ENCODE assay signal across 7 cellular contexts in genomic region chr1:241425091-241425490, GRCh38.
DNase-seq lines count a peak whose midpoint lies in the region; ATAC-seq and TF ChIP-seq lines count a peak whose summit lies in the region.
"Not testable (repeated sequence)": the region's sequence is repeated elsewhere in the genome, so short reads cannot be mapped to it uniquely, and the experiment has no call there.

No MANE protein-coding gene starts in this region.

- CTCF ChIA-PET in Calu3 (lab: Charles Lee); naive thymus-derived CD4-positive, alpha-beta T cell (lab: Charles Lee): not testable (repeated sequence)

- H3K36me3 Mint-ChIP-seq in Calu3 (ENCODE audit: insufficient read depth, unreplicated experiment): peaks cover 12% of the 10 kb centered on the region
- not testable (repeated sequence) for H3K36me3 Mint-ChIP-seq in T-helper 1 cell treated with Interleukin-12 subunit alpha and Interleukin-12 subunit beta and Interleukin-4 antibody, amounts not matched to agents 30 μg/mL and 1 μg/mL, for 36 hours (ENCODE audit: low read depth); activated T-helper 1 cell treated with anti-CD3 and anti-CD28 coated beads, Interleukin-12 subunit alpha, Interleukin-12 subunit beta, Interleukin-2, Interleukin-4 antibody, amounts not matched to agents 30 ng/mL and 10 ng/mL and 1 ng/mL, durations not matched to agents 14 hours and 24 hours and 36 hours (ENCODE audit: low read depth); activated naive CD8-positive, alpha-beta T cell treated with anti-CD3 and anti-CD28 coated beads, Interleukin-2, amount 50 U/mL, for 24 hours (ENCODE audit: low read depth); endodermal cell (ENCODE audit: low read depth); naive thymus-derived CD4-positive, alpha-beta T cell
- H3K36me3 Mint-ChIP-seq in osteocyte (ENCODE audit: unreplicated experiment): peaks cover 20% of the 10 kb centered on the region

- H3K9me3 Mint-ChIP-seq in Calu3 (ENCODE audit: low read depth, unreplicated experiment); T-helper 1 cell treated with Interleukin-12 subunit alpha and Interleukin-12 subunit beta and Interleukin-4 antibody, amounts not matched to agents 30 μg/mL and 1 μg/mL, for 36 hours; activated T-helper 1 cell treated with anti-CD3 and anti-CD28 coated beads, Interleukin-12 subunit alpha, Interleukin-12 subunit beta, Interleukin-2, Interleukin-4 antibody, amounts not matched to agents 30 ng/mL and 10 ng/mL and 1 ng/mL, durations not matched to agents 14 hours and 24 hours and 36 hours; activated naive CD8-positive, alpha-beta T cell treated with anti-CD3 and anti-CD28 coated beads, Interleukin-2, amount 50 U/mL, for 24 hours: not testable (repeated sequence)
- H3K9me3 Mint-ChIP-seq in endodermal cell (peaks cover 32% of the 10 kb centered on the region), osteocyte (ENCODE audit: unreplicated experiment) (peaks cover 27% of the 10 kb centered on the region)
- H3K9me3 Mint-ChIP-seq in naive thymus-derived CD4-positive, alpha-beta T cell: peaks cover 0 to 17% (median 5%) of the 10 kb centered on the region in 11 donors

- not testable (repeated sequence) for H3K9me3 ChIP-seq in endodermal cell (ENCODE audit: control insufficient read depth, low read length); naive thymus-derived CD4-positive, alpha-beta T cell (ENCODE audit: control insufficient read depth in 2 of 3, low read length in 3 of 3)

- WGBS in endodermal cell (ENCODE audit: insufficient coverage in 1 of 2, insufficient read length in 1 of 2), 2 experiments: 83 to 100% methylated on average over 1 to 4 of the region's 4 CpGs

- H3K4me3 ChIP-seq in endodermal cell (ENCODE audit: low read length); naive thymus-derived CD4-positive, alpha-beta T cell (ENCODE audit: low read length): not testable (repeated sequence)

- H3K4me3 Mint-ChIP-seq in Calu3 (ENCODE audit: low read depth, unreplicated experiment): peak overlapping the region; percentile 72
- H3K4me3 Mint-ChIP-seq in T-helper 1 cell treated with Interleukin-12 subunit alpha and Interleukin-12 subunit beta and Interleukin-4 antibody, amounts not matched to agents 30 μg/mL and 1 μg/mL, for 36 hours: peak overlapping the region; percentile 36
- peak overlapping the region; percentile 46 for H3K4me3 Mint-ChIP-seq in activated T-helper 1 cell treated with anti-CD3 and anti-CD28 coated beads, Interleukin-12 subunit alpha, Interleukin-12 subunit beta, Interleukin-2, Interleukin-4 antibody, amounts not matched to agents 30 ng/mL and 10 ng/mL and 1 ng/mL, durations not matched to agents 14 hours and 24 hours and 36 hours
- peak overlapping the region; percentile 21 for H3K4me3 Mint-ChIP-seq in activated naive CD8-positive, alpha-beta T cell treated with anti-CD3 and anti-CD28 coated beads, Interleukin-2, amount 50 U/mL, for 24 hours
- H3K4me3 Mint-ChIP-seq in endodermal cell: peak overlapping the region; percentile 53
- peak overlapping the region in 9 of 10 donors; percentile 38 to 61 (median 47) for H3K4me3 Mint-ChIP-seq in naive thymus-derived CD4-positive, alpha-beta T cell
- H3K4me3 Mint-ChIP-seq in osteocyte (ENCODE audit: unreplicated experiment): peak overlapping the region; percentile 80

- POLR2A ChIA-PET in naive thymus-derived CD4-positive, alpha-beta T cell (lab: Charles Lee): not testable (repeated sequence)

- H3K27ac ChIP-seq in endodermal cell (ENCODE audit: low read depth, low read length); naive thymus-derived CD4-positive, alpha-beta T cell (ENCODE audit: low read depth, low read length): not testable (repeated sequence)

- not testable (repeated sequence) for H3K9ac ChIP-seq in endodermal cell (ENCODE audit: extremely low read depth, low read length, poor library complexity, severe bottlenecking)

- H3K27me3 Mint-ChIP-seq in Calu3 (ENCODE audit: unreplicated experiment): peaks cover 10% of the 10 kb centered on the region
- H3K27me3 Mint-ChIP-seq in T-helper 1 cell treated with Interleukin-12 subunit alpha and Interleukin-12 subunit beta and Interleukin-4 antibody, amounts not matched to agents 30 μg/mL and 1 μg/mL, for 36 hours (ENCODE audit: low read depth): peaks cover 63% of the 10 kb centered on the region
- H3K27me3 Mint-ChIP-seq in activated T-helper 1 cell treated with anti-CD3 and anti-CD28 coated beads, Interleukin-12 subunit alpha, Interleukin-12 subunit beta, Interleukin-2, Interleukin-4 antibody, amounts not matched to agents 30 ng/mL and 10 ng/mL and 1 ng/mL, durations not matched to agents 14 hours and 24 hours and 36 hours (ENCODE audit: insufficient read depth): peaks cover 39% of the 10 kb centered on the region
- H3K27me3 Mint-ChIP-seq in activated naive CD8-positive, alpha-beta T cell treated with anti-CD3 and anti-CD28 coated beads, Interleukin-2, amount 50 U/mL, for 24 hours: peaks cover 44% of the 10 kb centered on the region
- H3K27me3 Mint-ChIP-seq in endodermal cell (ENCODE audit: insufficient read depth): peaks cover 38% of the 10 kb centered on the region
- peaks cover 61 to 76% (median 70%) of the 10 kb centered on the region in 5 donors for H3K27me3 Mint-ChIP-seq in naive thymus-derived CD4-positive, alpha-beta T cell
- not testable (repeated sequence) for H3K27me3 Mint-ChIP-seq in osteocyte (ENCODE audit: unreplicated experiment)

- H3K4me1 Mint-ChIP-seq in Calu3 (ENCODE audit: low read depth, unreplicated experiment); T-helper 1 cell treated with Interleukin-12 subunit alpha and Interleukin-12 subunit beta and Interleukin-4 antibody, amounts not matched to agents 30 μg/mL and 1 μg/mL, for 36 hours (ENCODE audit: low read depth); activated T-helper 1 cell treated with anti-CD3 and anti-CD28 coated beads, Interleukin-12 subunit alpha, Interleukin-12 subunit beta, Interleukin-2, Interleukin-4 antibody, amounts not matched to agents 30 ng/mL and 10 ng/mL and 1 ng/mL, durations not matched to agents 14 hours and 24 hours and 36 hours (ENCODE audit: low read depth); activated naive CD8-positive, alpha-beta T cell treated with anti-CD3 and anti-CD28 coated beads, Interleukin-2, amount 50 U/mL, for 24 hours; endodermal cell: not testable (repeated sequence)
- H3K4me1 Mint-ChIP-seq in naive thymus-derived CD4-positive, alpha-beta T cell: peaks cover 0 to 12% (median 9%) of the 10 kb centered on the region in 7 donors
- peaks cover 37% of the 10 kb centered on the region for H3K4me1 Mint-ChIP-seq in osteocyte (ENCODE audit: unreplicated experiment)

- DNase-seq in Calu3; activated T-helper 1 cell treated with anti-CD3 and anti-CD28 coated beads, Interleukin-12 subunit alpha, Interleukin-12 subunit beta, Interleukin-2, Interleukin-4 antibody, amounts not matched to agents 30 ng/mL and 10 ng/mL and 1 ng/mL, durations not matched to agents 14 hours and 24 hours and 36 hours (ENCODE audit: low spot score); activated naive CD8-positive, alpha-beta T cell treated with anti-CD3 and anti-CD28 coated beads, Interleukin-2, amount 50 U/mL, for 24 hours; endodermal cell; naive thymus-derived CD4-positive, alpha-beta T cell; osteocyte (ENCODE audit: extremely low spot score, unreplicated experiment): not testable (repeated sequence)

- TF ChIP-seq CTCF in Calu3 (IDR thresholded peaks at IDR 0.05; ENCODE audit: unreplicated experiment); endodermal cell (conservative IDR thresholded peaks at IDR 0.05); osteocyte (IDR thresholded peaks at IDR 0.05): not testable (repeated sequence)

- not testable (repeated sequence) for H3K4me1 ChIP-seq in endodermal cell (ENCODE audit: control insufficient read depth, insufficient read depth, low read length); naive thymus-derived CD4-positive, alpha-beta T cell (ENCODE audit: control insufficient read depth in 2 of 2, insufficient read depth in 2 of 2, low read length in 2 of 2)

- not testable (repeated sequence) for ATAC-seq in activated naive CD8-positive, alpha-beta T cell treated with anti-CD3 and anti-CD28 coated beads, Interleukin-2, amount 50 U/mL, for 24 hours; naive thymus-derived CD4-positive, alpha-beta T cell

- H3K27me3 ChIP-seq in endodermal cell (ENCODE audit: control insufficient read depth, insufficient read depth, low read length, poor library complexity, severe bottlenecking): peaks cover 24% of the 10 kb centered on the region
- not testable (repeated sequence) for H3K27me3 ChIP-seq in naive thymus-derived CD4-positive, alpha-beta T cell (ENCODE audit: control insufficient read depth in 2 of 2, insufficient read depth in 2 of 2, low read length in 2 of 2)

- H3K36me3 ChIP-seq in endodermal cell (ENCODE audit: control insufficient read depth, insufficient read depth, low read length); naive thymus-derived CD4-positive, alpha-beta T cell (ENCODE audit: control insufficient read depth in 2 of 3, insufficient read depth in 3 of 3, low read length in 3 of 3): not testable (repeated sequence)

- intact Hi-C loops in Calu3 (cut with micrococcal nuclease; ENCODE audit: unreplicated experiment); activated T-helper 1 cell treated with anti-CD3 and anti-CD28 coated beads, Interleukin-12 subunit alpha, Interleukin-12 subunit beta, Interleukin-2, Interleukin-4 antibody, amounts not matched to agents 30 ng/mL and 10 ng/mL and 1 ng/mL, durations not matched to agents 14 hours and 24 hours and 36 hours (cut with micrococcal nuclease); naive thymus-derived CD4-positive, alpha-beta T cell (cut with micrococcal nuclease): not testable (repeated sequence)

- H3K27ac Mint-ChIP-seq in Calu3 (ENCODE audit: unreplicated experiment); T-helper 1 cell treated with Interleukin-12 subunit alpha and Interleukin-12 subunit beta and Interleukin-4 antibody, amounts not matched to agents 30 μg/mL and 1 μg/mL, for 36 hours; activated T-helper 1 cell treated with anti-CD3 and anti-CD28 coated beads, Interleukin-12 subunit alpha, Interleukin-12 subunit beta, Interleukin-2, Interleukin-4 antibody, amounts not matched to agents 30 ng/mL and 10 ng/mL and 1 ng/mL, durations not matched to agents 14 hours and 24 hours and 36 hours; activated naive CD8-positive, alpha-beta T cell treated with anti-CD3 and anti-CD28 coated beads, Interleukin-2, amount 50 U/mL, for 24 hours; endodermal cell; naive thymus-derived CD4-positive, alpha-beta T cell: not testable (repeated sequence)
- peak overlapping the region; percentile 48 for H3K27ac Mint-ChIP-seq in osteocyte (ENCODE audit: unreplicated experiment)

- BruUV-seq in Calu3 (replicated peaks; lab: Mats Ljungman, UMichigan): not testable (repeated sequence)

Comparison
In these comparisons a context has a peak if more than half of its experiments do, and no peak if none do; other contexts are left out.
1. H3K4me3 Mint-ChIP-seq: peak in every context shown above with its lines; median percentile 80 in osteocyte; 72 in Calu3; 53 in endodermal cell; 47 in naive thymus-derived CD4-positive, alpha-beta T cell; 46 in activated T-helper 1 cell treated with anti-CD3 and anti-CD28 coated beads, Interleukin-12 subunit alpha, Interleukin-12 subunit beta, Interleukin-2, Interleukin-4 antibody, amounts not matched to agents 30 ng/mL and 10 ng/mL and 1 ng/mL, durations not matched to agents 14 hours and 24 hours and 36 hours; 36 in T-helper 1 cell treated with Interleukin-12 subunit alpha and Interleukin-12 subunit beta and Interleukin-4 antibody, amounts not matched to agents 30 μg/mL and 1 μg/mL, for 36 hours; 21 in activated naive CD8-positive, alpha-beta T cell treated with anti-CD3 and anti-CD28 coated beads, Interleukin-2, amount 50 U/mL, for 24 hours.